Comparison of ENCODE assay signal across 24 cellular contexts in the genomic region with DNA sequence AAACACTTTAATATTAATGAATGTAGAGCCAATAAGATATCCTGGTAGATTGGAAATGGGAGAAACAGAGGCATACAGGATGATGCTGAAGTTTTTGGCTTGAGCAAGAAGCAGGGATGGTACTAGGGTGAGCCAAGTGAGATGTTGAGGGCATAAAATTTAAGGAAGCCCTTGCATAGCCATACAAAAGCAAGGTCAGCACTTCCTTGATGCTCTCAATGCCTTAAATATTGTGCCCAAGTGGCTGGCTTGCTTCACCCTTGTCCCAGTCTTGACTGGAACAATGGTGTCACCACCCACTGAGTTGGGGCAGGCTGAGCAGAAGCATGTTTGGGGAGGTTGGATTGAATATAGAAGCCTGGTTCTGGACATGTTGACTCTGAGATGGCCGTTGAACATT. TPM values are rescaled to one million over a fixed set of nuclear protein-coding genes. Genes with fewer than 3 reads are reported as not detected.
DNase-seq lines count a peak whose midpoint lies in the region; FAIRE-seq and TF ChIP-seq lines count a peak whose summit lies in the region.
"Had no signal": no experiment of that assay in that cellular context is flagged by ENCODE, and none has a peak within 500 bp of the region (broad histone marks: within the 10 kb centered on the region; RNA-seq: fewer than 3 reads in every experiment).

No MANE protein-coding gene starts in this region.

- H3K14ac ChIP-seq in H1 (ENCODE audit: insufficient read length) (no peak overlapping the region), trophoblast cell (ENCODE audit: low read length) (no peak overlapping the region)

- H2AK5ac ChIP-seq in H1 (ENCODE audit: low read depth, low read length) (no peak overlapping the region), trophoblast cell (ENCODE audit: low read length) (no peak overlapping the region)

- no peak for TF ChIP-seq POLR2A in adrenal gland (IDR thresholded peaks at IDR 0.05)
- no peak for TF ChIP-seq POLR2A in H1 (IDR thresholded peaks at IDR 0.05; ENCODE audit: control extremely low read depth in 1 of 2, low read depth in 2 of 2, low read length in 2 of 2)

- POLR2A ChIA-PET in H1 (lab: Charles Lee; ENCODE audit: partially characterized antibody) = no interaction called here
- POLR2A ChIA-PET in GM10248 (lab: Yijun Ruan, JAX) = no interaction called here

- no peak overlapping the region for H3K4me3 ChIP-seq in adrenal gland
- no peak overlapping the region for H3K4me3 ChIP-seq in H1 (ENCODE audit: extremely low read depth in 1 of 4, insufficient read depth in 2 of 4, low read depth in 3 of 4, low read length in 4 of 4)
- no peak overlapping the region for H3K4me3 ChIP-seq in trophoblast cell (ENCODE audit: low read depth, low read length)
- H3K4me3 ChIP-seq: GM23338, HAP-1 had no signal

- CTCF ChIA-PET in H1 (lab: Charles Lee; ENCODE audit: partially characterized antibody) (no interaction called here), GM10248 (lab: Yijun Ruan, JAX) (no interaction called here)

- H3K9me3 ChIP-seq in adrenal gland (replicated peaks in 1 of 3) = no peaks in the 10 kb centered on the region
- no peaks in the 10 kb centered on the region for H3K9me3 ChIP-seq in H1 (ENCODE audit: insufficient read depth in 2 of 2, low read depth in 1 of 2, low read length in 1 of 2)
- H3K9me3 ChIP-seq in trophoblast cell (ENCODE audit: insufficient read depth, low read depth, low read length) = no peaks in the 10 kb centered on the region
- H3K9me3 ChIP-seq: HAP-1 had no signal

- H3K18ac ChIP-seq in H1 (ENCODE audit: extremely low read depth, low read length) = no peak overlapping the region
- H3K18ac ChIP-seq in trophoblast cell (ENCODE audit: low read length) = no peak overlapping the region

- H3K79me2 ChIP-seq in H1 (ENCODE audit: control insufficient read depth in 1 of 2, insufficient read depth in 2 of 2, low read length in 2 of 2) (no peaks in the 10 kb centered on the region), trophoblast cell (ENCODE audit: control insufficient read depth, insufficient read depth, low read length, poor library complexity) (no peaks in the 10 kb centered on the region)

- no peaks in the 10 kb centered on the region for H3K23me2 ChIP-seq in H1 (ENCODE audit: low read depth, low read length)

- H2BK15ac ChIP-seq in H1 (ENCODE audit: low read length) = no peak overlapping the region

- no peak for FAIRE-seq in H1 (lab: Jason Lieb, UNC)
- FAIRE-seq: A204.1, GM12891, GM18507, H54 had no signal

- H2BK20ac ChIP-seq in H1 (ENCODE audit: low read length) = no peak overlapping the region

- no peak overlapping the region for H3K9ac ChIP-seq in H1 (replicated peaks in 1 of 4; ENCODE audit: extremely low read depth in 1 of 4, low read depth in 3 of 4, low read length in 3 of 4)
- H3K9ac ChIP-seq in trophoblast cell (ENCODE audit: low read length) = no peak overlapping the region

- TF ChIP-seq CTCF in adrenal gland (IDR thresholded peaks at IDR 0.05) (no peak), H1 (IDR thresholded peaks at IDR 0.05; ENCODE audit: control extremely low read depth in 1 of 3, insufficient read depth in 1 of 3, low read depth in 1 of 3, low read length in 3 of 3) (no peak), GM10248 (IDR thresholded peaks at IDR 0.05; ENCODE audit: control extremely low read depth, extremely low read depth, low read depth, missing control alignments) (no peak)

- H4K91ac ChIP-seq in H1 (replicated peaks; ENCODE audit: insufficient read length, low read length) (no peak overlapping the region), trophoblast cell (ENCODE audit: low read depth, low read length) (no peak overlapping the region)

- TF ChIP-seq EP300 in H1 (IDR thresholded peaks at IDR 0.05; ENCODE audit: borderline replicate concordance in 1 of 2, low read depth in 2 of 2, low read length in 2 of 2) = no peak

- H2BK12ac ChIP-seq in H1 (ENCODE audit: low read depth, low read length) = no peak overlapping the region
- peak overlapping the region; percentile 96 for H2BK12ac ChIP-seq in trophoblast cell (ENCODE audit: low read length)

- H3K27me3 ChIP-seq in adrenal gland (no peaks in the 10 kb centered on the region), H1 (replicated peaks in 1 of 4; ENCODE audit: control insufficient read depth in 3 of 4, extremely low read depth in 1 of 4, insufficient read depth in 3 of 4, low read length in 3 of 4) (no peaks in the 10 kb centered on the region), trophoblast cell (ENCODE audit: insufficient read depth, low read length) (no peaks in the 10 kb centered on the region)

- H3K79me1 ChIP-seq in H1 (ENCODE audit: low read depth, low read length) = no peaks in the 10 kb centered on the region
- peaks cover 5% of the 10 kb centered on the region for H3K79me1 ChIP-seq in trophoblast cell (ENCODE audit: low read length)

- H3K27ac ChIP-seq in adrenal gland (no peak overlapping the region), H1 (ENCODE audit: low read depth, low read length) (no peak overlapping the region), trophoblast cell (ENCODE audit: low read depth, low read length) (no peak overlapping the region)
- H3K27ac ChIP-seq: 22Rv1 had no signal

- H2BK5ac ChIP-seq in H1 (ENCODE audit: low read depth, low read length) = no peak overlapping the region
- H2BK5ac ChIP-seq in trophoblast cell (ENCODE audit: low read depth, low read length, poor library complexity) = no peak overlapping the region

- H3K36me3 ChIP-seq in adrenal gland (replicated peaks in 1 of 2) (no peaks in the 10 kb centered on the region), H1 (ENCODE audit: control insufficient read depth in 2 of 4, insufficient read depth in 4 of 4, low read length in 3 of 4) (no peaks in the 10 kb centered on the region), trophoblast cell (ENCODE audit: control insufficient read depth in 1 of 2, insufficient read depth in 2 of 2, low read length in 2 of 2) (no peaks in the 10 kb centered on the region)
- H3K36me3 ChIP-seq: HAP-1 had no signal

- H3K4ac ChIP-seq in H1 (replicated peaks; ENCODE audit: insufficient read length, low read depth, low read length) (no peak overlapping the region), trophoblast cell (ENCODE audit: low read depth, low read length) (no peak overlapping the region)

- H3K56ac ChIP-seq in H1 (replicated peaks; ENCODE audit: insufficient read length, low read depth, low read length) = no peak overlapping the region

- no peak overlapping the region for H4K8ac ChIP-seq in H1 (ENCODE audit: extremely low read depth, insufficient read depth, low read length)
- no peak overlapping the region for H4K8ac ChIP-seq in trophoblast cell (ENCODE audit: low read depth, low read length)

- H4K20me1 ChIP-seq in H1 (replicated peaks in 1 of 2; ENCODE audit: control insufficient read depth in 1 of 2, insufficient read depth in 2 of 2, low read length in 2 of 2) = no peaks in the 10 kb centered on the region

- peak; percentile 59 for DNase-seq in DMS53 (lab: John Stamatoyannopoulos, UW)
- DNase-seq in DMS53 treated with DMSO at 0.1 percent for 48 hours (lab: John Stamatoyannopoulos, UW; ENCODE audit: unreplicated experiment) = no peak
- DNase-seq in adrenal gland = peak in 4 of 7 donors; percentile 11 to 21 (median 16)
- no peak for DNase-seq in H1 (ENCODE audit: low read depth in 1 of 2, low spot score in 2 of 2)
- DNase-seq in trophoblast cell = no peak
- no peak for DNase-seq in Kasumi-1 (lab: John Stamatoyannopoulos, UW)
- no peak for DNase-seq in GM10248 (ENCODE audit: extremely low spot score)
- no peak for DNase-seq in AML-193 (lab: John Stamatoyannopoulos, UW)
- DNase-seq: ACHN; C1 segment of cervical spinal cord; Calu3; CD4-positive, alpha-beta memory T cell; COR-L47; DMS79; EL; GDM1; HFFc6 had no signal

- TF ChIP-seq RAD21 in H1 (IDR thresholded peaks at IDR 0.05 in 1 of 2, conservative IDR thresholded peaks at IDR 0.05 in 1 of 2; ENCODE audit: low read depth in 2 of 2, low read length in 2 of 2) = no peak

- 39 to 75% (median 64%) methylated on average over 1 of the region's 1 CpG for WGBS in adrenal gland, 4 donors
- 89% methylated on average over 1 of the region's 1 CpG; no CpG with 5 or more reads in 1 of the 2 experiments for WGBS in H1 (ENCODE audit: extremely low coverage in 1 of 2, insufficient coverage in 1 of 2, insufficient read length in 1 of 2, insufficient replicate concordance in 2 of 2, low coverage in 1 of 2, low lambda C conversion rate in 2 of 2, missing lambda C conversion rate in 1 of 2), 2 experiments
- no CpG with 5 or more reads among the region's 1 CpG for WGBS in trophoblast cell (ENCODE audit: extremely low coverage, insufficient coverage, insufficient read length)

- no peak overlapping the region for H4K12ac ChIP-seq in trophoblast cell (ENCODE audit: low read depth, low read length)

- H3K4me1 ChIP-seq in adrenal gland (replicated peaks in 1 of 2) (no peaks in the 10 kb centered on the region), H1 (replicated peaks in 1 of 4; ENCODE audit: control insufficient read depth in 3 of 4, insufficient read depth in 4 of 4, low read length in 3 of 4) (no peaks in the 10 kb centered on the region), trophoblast cell (ENCODE audit: control insufficient read depth in 1 of 2, insufficient read depth in 2 of 2, low read length in 2 of 2) (no peaks in the 10 kb centered on the region)

- no peak overlapping the region for H3K23ac ChIP-seq in H1 (ENCODE audit: insufficient read length)
- no peak overlapping the region for H3K23ac ChIP-seq in trophoblast cell (ENCODE audit: low read length)

- H3K4me2 ChIP-seq in H1 (ENCODE audit: insufficient read depth in 1 of 2, low read depth in 2 of 2, low read length in 2 of 2) (no peak overlapping the region), trophoblast cell (ENCODE audit: low read length) (no peak overlapping the region)
- H3K4me2 ChIP-seq: GM23338 had no signal

- H2AFZ ChIP-seq in H1 (ENCODE audit: low read length) = 0 out of 2 replicates have a peak overlapping the region, but pooled peaks have one; percentile 43
- no peak overlapping the region for H2AFZ ChIP-seq in trophoblast cell (ENCODE audit: insufficient read depth, low read length, poor library complexity)
- H2AFZ ChIP-seq: GM23338 had no signal

- no peak overlapping the region for H4K5ac ChIP-seq in H1 (ENCODE audit: insufficient read length, low read depth, low read length)

- intact Hi-C loops in adrenal gland (cut with DNase I) = no loop called here

- H2BK120ac ChIP-seq in H1 (replicated peaks; ENCODE audit: low read depth, low read length) = no peak overlapping the region
- H2BK120ac ChIP-seq in trophoblast cell (ENCODE audit: insufficient read depth, low read length, poor library complexity) = peak overlapping the region; percentile 36

RNA-seq across cellular contexts. Expression of a gene that starts 43.2 kb away (rescaled TPM):
- total RNA-seq in adrenal gland = 10 to 100 TPM in 7 of 8 donors, 1 to 10 TPM in 1; 4.5 to 53.7 (median 22.4) TPM
- polyA plus RNA-seq in adrenal gland = 10 to 100 TPM; 15.1 to 36.1 (median 21.2) TPM
- 3.2 and 3.6 TPM in 2 replicates for total RNA-seq in H1 (2021; fragmentation: NEBNext Ultra II Directional; extraction: Animal tissue kit (Norgen Biotek cat#: 25700))
- polyA plus RNA-seq in H1 (2011; rRNA removed) = 0.77 and 1.6 TPM in 2 replicates
- polyA plus RNA-seq in H1 (2011; cell fraction: cytosol; rRNA removed) = 2.2 TPM
- polyA plus RNA-seq in H1 (2011; cell fraction: nucleus; rRNA removed) = 0.44 TPM
- 1.7 to 6.0 TPM (median 3.3 TPM) in 4 replicates for polyA plus RNA-seq in H1 (2012, experiment 1 of 2)
- polyA plus RNA-seq in H1 (2012, experiment 2 of 2) = 0.59 TPM
- 6.2 TPM for polyA plus RNA-seq in H1 (2013, experiment 1 of 2)
- 5.1 TPM for polyA plus RNA-seq in H1 (2013, experiment 2 of 2)
- 1.3 and 2.1 TPM in 2 replicates for polyA minus RNA-seq in H1 (2011; rRNA and poly(A)+ RNA removed)
- polyA minus RNA-seq in H1 (2011; cell fraction: cytosol; rRNA and poly(A)+ RNA removed) = not detected
- polyA minus RNA-seq in H1 (2011; cell fraction: nucleus; rRNA and poly(A)+ RNA removed) = 4.2 TPM
- 43.2 and 52.0 TPM in 2 replicates for polyA plus RNA-seq in trophoblast cell (2013)
- polyA plus RNA-seq: CD4-positive, alpha-beta memory T cell had no signal

Comparison
In these comparisons a context has a peak if more than half of its experiments do, and no peak if none do; other contexts are left out.
1. DNase-seq: peak in DMS53 (single experiment) and adrenal gland (4 of 7); none in DMS53 treated with DMSO at 0.1 percent for 48 hours (single experiment), H1 (0 of 2), trophoblast cell (0 of 2), Kasumi-1 (0 of 2), GM10248 (single experiment) and AML-193 (0 of 2).